3 cellular contexts compared by ENCODE assay signal in the genomic region with DNA sequence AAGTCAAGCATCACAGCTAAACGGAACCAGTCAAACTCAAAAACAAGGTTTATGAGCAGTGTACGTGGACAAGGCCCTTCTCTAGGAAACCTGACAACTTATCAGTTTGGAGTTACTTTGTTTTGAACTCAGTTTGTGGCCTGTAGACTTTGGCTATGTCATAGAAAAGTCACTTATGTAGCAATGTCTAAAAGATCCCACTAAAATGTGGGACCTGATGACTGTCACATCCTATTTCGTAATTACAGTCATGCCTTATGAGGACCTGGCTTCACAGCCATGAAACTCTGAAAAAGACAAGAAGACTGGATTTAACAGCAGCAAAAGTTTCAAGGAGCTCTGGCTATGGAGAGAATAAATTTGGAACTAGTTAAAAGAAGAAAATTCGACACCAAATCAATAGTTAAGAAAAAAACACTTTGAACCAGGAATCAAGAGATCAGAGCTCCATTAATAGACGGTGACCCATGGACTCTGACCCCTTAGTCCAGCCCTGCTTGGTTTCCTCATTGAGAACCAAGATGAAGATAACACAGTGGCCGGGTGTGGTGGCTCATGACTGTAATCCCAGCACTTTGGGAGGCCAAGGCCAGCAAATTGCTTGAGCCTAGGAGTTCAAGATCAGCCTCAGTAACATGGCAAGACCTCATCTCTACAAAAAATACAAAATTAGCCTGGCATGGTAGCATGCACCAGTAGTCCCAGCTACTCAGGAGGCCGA.
TF ChIP-seq lines count a peak whose summit lies in the region.

No MANE protein-coding gene starts in this region.

TF ChIP-seq in liver, 16 proteins besides CTCF, POLR2A, EP300 and RAD21 (continued from another document):
- TF ChIP-seq, protein P1, sequence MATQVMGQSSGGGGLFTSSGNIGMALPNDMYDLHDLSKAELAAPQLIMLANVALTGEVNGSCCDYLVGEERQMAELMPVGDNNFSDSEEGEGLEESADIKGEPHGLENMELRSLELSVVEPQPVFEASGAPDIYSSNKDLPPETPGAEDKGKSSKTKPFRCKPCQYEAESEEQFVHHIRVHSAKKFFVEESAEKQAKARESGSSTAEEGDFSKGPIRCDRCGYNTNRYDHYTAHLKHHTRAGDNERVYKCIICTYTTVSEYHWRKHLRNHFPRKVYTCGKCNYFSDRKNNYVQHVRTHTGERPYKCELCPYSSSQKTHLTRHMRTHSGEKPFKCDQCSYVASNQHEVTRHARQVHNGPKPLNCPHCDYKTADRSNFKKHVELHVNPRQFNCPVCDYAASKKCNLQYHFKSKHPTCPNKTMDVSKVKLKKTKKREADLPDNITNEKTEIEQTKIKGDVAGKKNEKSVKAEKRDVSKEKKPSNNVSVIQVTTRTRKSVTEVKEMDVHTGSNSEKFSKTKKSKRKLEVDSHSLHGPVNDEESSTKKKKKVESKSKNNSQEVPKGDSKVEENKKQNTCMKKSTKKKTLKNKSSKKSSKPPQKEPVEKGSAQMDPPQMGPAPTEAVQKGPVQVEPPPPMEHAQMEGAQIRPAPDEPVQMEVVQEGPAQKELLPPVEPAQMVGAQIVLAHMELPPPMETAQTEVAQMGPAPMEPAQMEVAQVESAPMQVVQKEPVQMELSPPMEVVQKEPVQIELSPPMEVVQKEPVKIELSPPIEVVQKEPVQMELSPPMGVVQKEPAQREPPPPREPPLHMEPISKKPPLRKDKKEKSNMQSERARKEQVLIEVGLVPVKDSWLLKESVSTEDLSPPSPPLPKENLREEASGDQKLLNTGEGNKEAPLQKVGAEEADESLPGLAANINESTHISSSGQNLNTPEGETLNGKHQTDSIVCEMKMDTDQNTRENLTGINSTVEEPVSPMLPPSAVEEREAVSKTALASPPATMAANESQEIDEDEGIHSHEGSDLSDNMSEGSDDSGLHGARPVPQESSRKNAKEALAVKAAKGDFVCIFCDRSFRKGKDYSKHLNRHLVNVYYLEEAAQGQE (IDR thresholded peaks at IDR 0.05): no peak
- TF ChIP-seq FOXA1 (IDR thresholded peaks at IDR 0.05): no peak
TF ChIP-seq in liver: peak in this region for 5.

TF ChIP-seq in HepG2, 621 proteins besides CTCF, POLR2A, EP300 and RAD21 (continued from another document):
- TF ChIP-seq SKIL (CRISPR knock-in tag; IDR thresholded peaks at IDR 0.05; ENCODE audit: borderline replicate concordance): no peak
- TF ChIP-seq ZNF263 (CRISPR knock-in tag; IDR thresholded peaks at IDR 0.05): no peak
- no peak for TF ChIP-seq NFIB (CRISPR knock-in tag; IDR thresholded peaks at IDR 0.05; ENCODE audit: borderline replicate concordance)
- TF ChIP-seq PLRG1 (conservative IDR thresholded peaks at IDR 0.05): no peak
- no peak for TF ChIP-seq ZNF687 (CRISPR knock-in tag; IDR thresholded peaks at IDR 0.05)
- TF ChIP-seq, protein P2, sequence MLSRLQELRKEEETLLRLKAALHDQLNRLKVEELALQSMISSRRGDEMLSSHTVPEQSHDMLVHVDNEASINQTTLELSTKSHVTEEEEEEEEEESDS (CRISPR knock-in tag; IDR thresholded peaks at IDR 0.05; ENCODE audit: borderline replicate concordance): no peak
- TF ChIP-seq DR1 (CRISPR knock-in tag; IDR thresholded peaks at IDR 0.05): no peak
- TF ChIP-seq, protein P3, sequence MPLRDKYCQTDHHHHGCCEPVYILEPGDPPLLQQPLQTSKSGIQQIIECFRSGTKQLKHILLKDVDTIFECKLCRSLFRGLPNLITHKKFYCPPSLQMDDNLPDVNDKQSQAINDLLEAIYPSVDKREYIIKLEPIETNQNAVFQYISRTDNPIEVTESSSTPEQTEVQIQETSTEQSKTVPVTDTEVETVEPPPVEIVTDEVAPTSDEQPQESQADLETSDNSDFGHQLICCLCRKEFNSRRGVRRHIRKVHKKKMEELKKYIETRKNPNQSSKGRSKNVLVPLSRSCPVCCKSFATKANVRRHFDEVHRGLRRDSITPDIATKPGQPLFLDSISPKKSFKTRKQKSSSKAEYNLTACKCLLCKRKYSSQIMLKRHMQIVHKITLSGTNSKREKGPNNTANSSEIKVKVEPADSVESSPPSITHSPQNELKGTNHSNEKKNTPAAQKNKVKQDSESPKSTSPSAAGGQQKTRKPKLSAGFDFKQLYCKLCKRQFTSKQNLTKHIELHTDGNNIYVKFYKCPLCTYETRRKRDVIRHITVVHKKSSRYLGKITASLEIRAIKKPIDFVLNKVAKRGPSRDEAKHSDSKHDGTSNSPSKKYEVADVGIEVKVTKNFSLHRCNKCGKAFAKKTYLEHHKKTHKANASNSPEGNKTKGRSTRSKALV (CRISPR knock-in tag; IDR thresholded peaks at IDR 0.05): no peak
- no peak for TF ChIP-seq HOXA3 (CRISPR knock-in tag; IDR thresholded peaks at IDR 0.05)

TF ChIP-seq in K562, 482 proteins besides CTCF, POLR2A, EP300 and RAD21 (continued from another document):
- TF ChIP-seq, protein P4, sequence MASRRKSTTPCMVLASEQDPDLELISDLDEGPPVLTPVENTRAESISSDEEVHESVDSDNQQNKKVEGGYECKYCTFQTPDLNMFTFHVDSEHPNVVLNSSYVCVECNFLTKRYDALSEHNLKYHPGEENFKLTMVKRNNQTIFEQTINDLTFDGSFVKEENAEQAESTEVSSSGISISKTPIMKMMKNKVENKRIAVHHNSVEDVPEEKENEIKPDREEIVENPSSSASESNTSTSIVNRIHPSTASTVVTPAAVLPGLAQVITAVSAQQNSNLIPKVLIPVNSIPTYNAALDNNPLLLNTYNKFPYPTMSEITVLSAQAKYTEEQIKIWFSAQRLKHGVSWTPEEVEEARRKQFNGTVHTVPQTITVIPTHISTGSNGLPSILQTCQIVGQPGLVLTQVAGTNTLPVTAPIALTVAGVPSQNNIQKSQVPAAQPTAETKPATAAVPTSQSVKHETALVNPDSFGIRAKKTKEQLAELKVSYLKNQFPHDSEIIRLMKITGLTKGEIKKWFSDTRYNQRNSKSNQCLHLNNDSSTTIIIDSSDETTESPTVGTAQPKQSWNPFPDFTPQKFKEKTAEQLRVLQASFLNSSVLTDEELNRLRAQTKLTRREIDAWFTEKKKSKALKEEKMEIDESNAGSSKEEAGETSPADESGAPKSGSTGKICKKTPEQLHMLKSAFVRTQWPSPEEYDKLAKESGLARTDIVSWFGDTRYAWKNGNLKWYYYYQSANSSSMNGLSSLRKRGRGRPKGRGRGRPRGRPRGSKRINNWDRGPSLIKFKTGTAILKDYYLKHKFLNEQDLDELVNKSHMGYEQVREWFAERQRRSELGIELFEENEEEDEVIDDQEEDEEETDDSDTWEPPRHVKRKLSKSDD (conservative IDR thresholded peaks at IDR 0.05; ENCODE audit: low read length): no peak
